ENCODE assay signal across 1 cellular context in genomic region chr6:7156666-7157278, GRCh38.
TF ChIP-seq lines count a peak whose summit lies in the region.

No MANE protein-coding gene starts in this region.

TF ChIP-seq in SK-N-SH, 30 proteins besides CTCF, POLR2A, EP300 and RAD21 (continued from another document):
- no peak for TF ChIP-seq USF2 (IDR thresholded peaks at IDR 0.05; ENCODE audit: borderline replicate concordance, low read depth, low read length)
- TF ChIP-seq GABPA (IDR thresholded peaks at IDR 0.05; ENCODE audit: low read depth), result no peak
- TF ChIP-seq NRF1 (IDR thresholded peaks at IDR 0.05; ENCODE audit: low read depth, low read length), result no peak
- TF ChIP-seq SIN3A (IDR thresholded peaks at IDR 0.05; ENCODE audit: borderline replicate concordance, low read depth, low read length), result no peak
